23 cellular contexts compared by ENCODE assay signal in genomic region chr16:86436466-86437185, GRCh38.
DNase-seq lines count a peak whose midpoint lies in the region; ATAC-seq and TF ChIP-seq lines count a peak whose summit lies in the region.
"Had no signal": no experiment of that assay in that cellular context is flagged by ENCODE, and none has a peak within 500 bp of the region (broad histone marks: within the 10 kb centered on the region; RNA-seq: fewer than 3 reads in every experiment).

No MANE protein-coding gene starts in this region.

- H2AFZ ChIP-seq in IMR-90 (replicated peaks; ENCODE audit: low read length, poor library complexity): peak overlapping the region; percentile 44
- H2AFZ ChIP-seq in smooth muscle cell (ENCODE audit: low read depth): no peak overlapping the region

- H3K9me1 ChIP-seq in IMR-90 (ENCODE audit: insufficient read depth, low read length): no peaks in the 10 kb centered on the region; the same call in 1 of the 2 replicates

- H3K27me3 ChIP-seq in IMR-90 (ENCODE audit: control insufficient read depth, insufficient read depth, low read length) (peaks cover 3% of the 10 kb centered on the region), smooth muscle cell (ENCODE audit: low read depth) (no peaks in the 10 kb centered on the region), dorsolateral prefrontal cortex (peaks cover 0 to 30% (median under 1%) of the 10 kb centered on the region in 45 donors)
- H3K27me3 ChIP-seq: BLaER1 treated with 17β-estradiol and CSF1 and Interleukin-3, amounts not matched to agents 10 nM and 100 nM had no signal

- no peaks in the 10 kb centered on the region for H3K36me3 ChIP-seq in IMR-90 (ENCODE audit: control insufficient read depth, insufficient read depth, low read length)
- no peaks in the 10 kb centered on the region for H3K36me3 ChIP-seq in smooth muscle cell (ENCODE audit: low read depth)
- H3K36me3 ChIP-seq: BLaER1 treated with 17β-estradiol and CSF1 and Interleukin-3, amounts not matched to agents 10 nM and 100 nM had no signal

- H3K4ac ChIP-seq in IMR-90 (ENCODE audit: low read depth, low read length): peak overlapping the region; percentile 45; the same call in 1 of the 2 replicates

- no peak for TF ChIP-seq CTCF in IMR-90 (conservative IDR thresholded peaks at IDR 0.05; ENCODE audit: low read depth, low read length)
- no peak for TF ChIP-seq CTCF in fibroblast of mammary gland (conservative IDR thresholded peaks at IDR 0.05; ENCODE audit: control insufficient read depth, insufficient read depth, low read depth, low read length)
- no peak for TF ChIP-seq CTCF in smooth muscle cell (IDR thresholded peaks at IDR 0.05; ENCODE audit: borderline replicate concordance, insufficient read depth, poor library complexity, severe bottlenecking)
- no peak for TF ChIP-seq CTCF in dorsolateral prefrontal cortex (IDR thresholded peaks at IDR 0.05 in 54 of 56, conservative IDR thresholded peaks at IDR 0.05 in 2 of 56; ENCODE audit: low read depth in 1 of 56, partially characterized antibody in 56 of 56)

- no peak overlapping the region for H2BK15ac ChIP-seq in IMR-90 (ENCODE audit: low read depth, low read length)

- H3K56ac ChIP-seq in IMR-90 (ENCODE audit: extremely low read depth, insufficient read depth, low read length): no peak overlapping the region

- H3K4me1 ChIP-seq in IMR-90 (ENCODE audit: control insufficient read depth, insufficient read depth, low read length) (peaks cover 11% of the 10 kb centered on the region), smooth muscle cell (ENCODE audit: low read depth) (peaks cover 13% of the 10 kb centered on the region)
- H3K4me1 ChIP-seq: BLaER1 treated with 17β-estradiol and CSF1 and Interleukin-3, amounts not matched to agents 10 nM and 100 nM had no signal

- no peak overlapping the region for H2BK5ac ChIP-seq in IMR-90 (ENCODE audit: low read depth, low read length, poor library complexity, severe bottlenecking)

- POLR2A ChIA-PET in IMR-90 (lab: Charles Lee; ENCODE audit: unreplicated experiment): interaction anchor here (0.6 kb wide), 1 partner anchor 20 kb away, joined by 3 read pairs; no protein-coding TSS in a partner anchor

- no peak overlapping the region for H3K4me3 ChIP-seq in IMR-90 (ENCODE audit: insufficient read depth, low read depth, low read length)
- H3K4me3 ChIP-seq in fibroblast of mammary gland (ENCODE audit: control insufficient read depth, low read depth, low read length): no peak overlapping the region
- no peak overlapping the region for H3K4me3 ChIP-seq in smooth muscle cell
- no peak overlapping the region for H3K4me3 ChIP-seq in dorsolateral prefrontal cortex
- H3K4me3 ChIP-seq: BLaER1 treated with 17β-estradiol and CSF1 and Interleukin-3, amounts not matched to agents 10 nM and 100 nM; GM12878 had no signal

- H3K4me2 ChIP-seq in IMR-90 (ENCODE audit: low read depth, low read length) (peak overlapping the region; percentile 25), smooth muscle cell (peak overlapping the region; percentile 19)
- H3K4me2 ChIP-seq: BLaER1 treated with 17β-estradiol and CSF1 and Interleukin-3, amounts not matched to agents 10 nM and 100 nM had no signal

- H4K20me1 ChIP-seq in IMR-90 (ENCODE audit: insufficient read depth, low read length) (no peaks in the 10 kb centered on the region), smooth muscle cell (ENCODE audit: low read depth) (no peaks in the 10 kb centered on the region)
- H4K20me1 ChIP-seq: BLaER1 treated with 17β-estradiol and CSF1 and Interleukin-3, amounts not matched to agents 10 nM and 100 nM had no signal

- H2AK9ac ChIP-seq in IMR-90 (replicated peaks; ENCODE audit: low read depth, low read length, poor library complexity): no peak overlapping the region

- no peaks in the 10 kb centered on the region for H3K9me3 ChIP-seq in IMR-90 (ENCODE audit: control insufficient read depth, insufficient read depth, low read length)
- no peaks in the 10 kb centered on the region for H3K9me3 ChIP-seq in smooth muscle cell (replicated peaks; ENCODE audit: low read depth)
- H3K9me3 ChIP-seq: BLaER1 treated with 17β-estradiol and CSF1 and Interleukin-3, amounts not matched to agents 10 nM and 100 nM had no signal

- no peak overlapping the region for H3K9ac ChIP-seq in IMR-90 (ENCODE audit: low read depth, low read length)
- H3K9ac ChIP-seq in smooth muscle cell (ENCODE audit: low read depth): no peak overlapping the region
- H3K9ac ChIP-seq: BLaER1 treated with 17β-estradiol and CSF1 and Interleukin-3, amounts not matched to agents 10 nM and 100 nM had no signal

- H3K23ac ChIP-seq in IMR-90 (ENCODE audit: low read depth, low read length): peak overlapping the region; percentile 59; the same call in 1 of the 2 replicates

- H2BK120ac ChIP-seq in IMR-90 (ENCODE audit: low read depth, low read length): peak overlapping the region; percentile 67; the same call in 1 of the 2 replicates

- no peak overlapping the region for H3K18ac ChIP-seq in IMR-90 (ENCODE audit: low read depth, low read length)

- dilution Hi-C loops in IMR-90 (cut with HindIII; ENCODE audit: low sequenced_read_pairs, unreplicated experiment): no loop called here

- H3K79me1 ChIP-seq in IMR-90 (ENCODE audit: low read depth in 1 of 2, low read length in 2 of 2): no peaks in the 10 kb centered on the region

- 40% methylated on average over 1 of the region's 7 CpGs; no CpG with 5 or more reads in 1 of the 2 experiments for WGBS in IMR-90 (ENCODE audit: extremely low coverage in 2 of 2, insufficient read length in 1 of 2), 2 experiments
- 25% methylated on average over 7 of the region's 7 CpGs for WGBS in smooth muscle cell (ENCODE audit: low lambda C conversion rate)

- H2AK5ac ChIP-seq in IMR-90 (ENCODE audit: low read depth, low read length): no peak overlapping the region

- peak overlapping the region; percentile 20; the same call in 1 of the 2 replicates for H4K91ac ChIP-seq in IMR-90 (ENCODE audit: insufficient read depth, low read depth, low read length)

- no peak for TF ChIP-seq POLR2A in IMR-90 (IDR thresholded peaks at IDR 0.05; ENCODE audit: low read depth, low read length)

- in situ Hi-C loops in IMR-90 (cut with MboI; ENCODE audit: low sequenced_read_pairs): no loop called here

- CTCF ChIA-PET in IMR-90 (lab: Yijun Ruan, JAX): interaction anchor here (0.6 kb wide), 1 partner anchor 612 kb away, joined by 3 read pairs; no protein-coding TSS in a partner anchor

- H4K5ac ChIP-seq in IMR-90 (ENCODE audit: low read depth, low read length): no peak overlapping the region; the same call in 1 of the 2 replicates

- H3F3A ChIP-seq in smooth muscle cell (ENCODE audit: low read depth): no peaks in the 10 kb centered on the region

- TF ChIP-seq RAD21 in IMR-90 (IDR thresholded peaks at IDR 0.05; ENCODE audit: low read length): no peak

- BruUV-seq in IMR-90 (replicated peaks; lab: Mats Ljungman, UMichigan): no TSS peak

- no peak overlapping the region for H4K8ac ChIP-seq in IMR-90 (ENCODE audit: low read depth in 2 of 2, low read length in 2 of 2)

- peak; percentile 16 for DNase-seq in AG08395 (ENCODE audit: low spot score)
- DNase-seq in IMR-90: peak; percentile 39
- peak; percentile 16 for DNase-seq in fibroblast of mammary gland (ENCODE audit: low read depth)
- no peak for DNase-seq in smooth muscle cell (lab: John Stamatoyannopoulos, UW; ENCODE audit: unreplicated experiment)
- DNase-seq in dorsolateral prefrontal cortex: no peak
- DNase-seq in NCI-H524 (lab: John Stamatoyannopoulos, UW): no peak
- no peak for DNase-seq in SIG-M5 (lab: John Stamatoyannopoulos, UW)
- DNase-seq: 8988T; AML-193; CD4-positive, alpha-beta T cell; GDM1; KBM-7; NCI-H1048; NCI-H1417; NCI-H1694; NCI-H2081; NCI-H2227 treated with DMSO at 0.1 percent for 48 hours; NCI-H69; SHP77 had no signal

- no peaks in the 10 kb centered on the region for H3K79me2 ChIP-seq in smooth muscle cell (ENCODE audit: low read depth)

- H2BK20ac ChIP-seq in IMR-90 (ENCODE audit: low read depth, low read length): peak overlapping the region; percentile 44; the same call in 1 of the 2 replicates

- H3K14ac ChIP-seq in IMR-90 (replicated peaks; ENCODE audit: low read depth, low read length): peak overlapping the region; percentile 73; the same call in 1 of the 2 replicates

- intact Hi-C loops in IMR-90 (cut with micrococcal nuclease) (no loop called here), dorsolateral prefrontal cortex (cut with DNase I) (no loop called here)

- no peak overlapping the region for H3K27ac ChIP-seq in IMR-90 (ENCODE audit: insufficient read depth, low read length)
- peak overlapping the region; percentile 72 for H3K27ac ChIP-seq in smooth muscle cell (ENCODE audit: low read depth)
- H3K27ac ChIP-seq in dorsolateral prefrontal cortex: no peak overlapping the region
- H3K27ac ChIP-seq: BLaER1 treated with 17β-estradiol and CSF1 and Interleukin-3, amounts not matched to agents 10 nM and 100 nM; RWPE1 had no signal

- peak; percentile 67 for ATAC-seq in IMR-90 (ENCODE audit: low read depth)
- ATAC-seq: GM12878, HCT116 had no signal

TF ChIP-seq in IMR-90, 13 proteins besides CTCF, POLR2A, EP300 and RAD21:
- TF ChIP-seq NFE2L2 (IDR thresholded peaks at IDR 0.05; ENCODE audit: low read depth, low read length) (no peak), FOS (IDR thresholded peaks at IDR 0.05; ENCODE audit: low read depth, low read length) (0 out of 2 replicates have a peak, but pooled peaks have one; percentile 2)

Comparison
In these comparisons a context has a peak if more than half of its experiments do, and no peak if none do; other contexts are left out.
1. DNase-seq: peak in AG08395 (single experiment), IMR-90 (single experiment) and fibroblast of mammary gland (single experiment); none in smooth muscle cell (single experiment), dorsolateral prefrontal cortex (0 of 10), NCI-H524 (0 of 2) and SIG-M5 (single experiment).